ENCODE assay signal across 20 cellular contexts in genomic region chr20:22815206-22815551, GRCh38.
A peak's percentile ranks its signal among the peaks of the same experiment; 100 is the strongest.
DNase-seq lines count a peak whose midpoint lies in the region; ATAC-seq and TF ChIP-seq lines count a peak whose summit lies in the region.
"Had no signal": no experiment of that assay in that cellular context is flagged by ENCODE, and none has a peak within 500 bp of the region (broad histone marks: within the 10 kb centered on the region; RNA-seq: fewer than 3 reads in every experiment).

No MANE protein-coding gene starts in this region.

- H3K79me2 ChIP-seq in HCT116 (ENCODE audit: insufficient read depth, low read length) (no peaks in the 10 kb centered on the region), hepatocyte (no peaks in the 10 kb centered on the region)

- TF ChIP-seq CTCF in HCT116 (IDR thresholded peaks at IDR 0.05 in 2 of 3, conservative IDR thresholded peaks at IDR 0.05 in 1 of 3; ENCODE audit: borderline replicate concordance in 1 of 3, insufficient read depth in 1 of 3, low read depth in 2 of 3, low read length in 2 of 3) (no peak), hepatocyte (IDR thresholded peaks at IDR 0.05; ENCODE audit: poor library complexity) (no peak), osteocyte (IDR thresholded peaks at IDR 0.05) (no peak)

- H3K9me3 ChIP-seq in HCT116 (ENCODE audit: control insufficient read depth in 1 of 2, insufficient read depth in 1 of 2, low read depth in 1 of 2, low read length in 2 of 2) = no peaks in the 10 kb centered on the region
- no peaks in the 10 kb centered on the region for H3K9me3 ChIP-seq in hepatocyte (ENCODE audit: low read depth)
- H3K9me3 ChIP-seq: BLaER1, Caco-2 had no signal

- H3K36me3 Mint-ChIP-seq in osteocyte (ENCODE audit: unreplicated experiment) = no peaks in the 10 kb centered on the region
- no peaks in the 10 kb centered on the region for H3K36me3 Mint-ChIP-seq in activated CD8-positive, alpha-beta memory T cell treated with anti-CD3 and anti-CD28 coated beads, Interleukin-2, amount 10 ng/mL, durations not matched to agents 7 days and 5 days
- H3K36me3 Mint-ChIP-seq in stimulated activated naive B cell treated with anti-CD40 and anti-IgM and Interleukin-4, amounts not matched to agents 10 μg/mL and 1 μg/mL and 100 μg/mL, for 72 hours = no peaks in the 10 kb centered on the region
- H3K36me3 Mint-ChIP-seq: CD4-positive, CD25-positive, alpha-beta regulatory T cell; CD8-positive, alpha-beta T cell had no signal

- H3K4me2 ChIP-seq in HCT116 (ENCODE audit: low read length) (no peak overlapping the region), hepatocyte (no peak overlapping the region)
- H3K4me2 ChIP-seq: BLaER1 had no signal

- CTCF ChIA-PET in HCT116 (lab: Charles Lee) = no interaction called here
- CTCF ChIA-PET in activated CD8-positive, alpha-beta memory T cell treated with anti-CD3 and anti-CD28 coated beads, Interleukin-2, amount 10 ng/mL, durations not matched to agents 7 days and 5 days (lab: Charles Lee) = no interaction called here

- DNase-seq in HCT116 (ENCODE audit: low read depth, low spot score) (no peak), hepatocyte (ENCODE audit: low spot score) (no peak), osteocyte (ENCODE audit: extremely low spot score, unreplicated experiment) (peak; percentile 36)
- no peak for DNase-seq in activated CD8-positive, alpha-beta memory T cell treated with anti-CD3 and anti-CD28 coated beads, Interleukin-2, amount 10 ng/mL, durations not matched to agents 7 days and 5 days
- DNase-seq in stimulated activated naive B cell treated with anti-CD40 and anti-IgM and Interleukin-4, amounts not matched to agents 10 μg/mL and 1 μg/mL and 100 μg/mL, for 72 hours = no peak
- DNase-seq: Caco-2; CD4-positive, CD25-positive, alpha-beta regulatory T cell; CD8-positive, alpha-beta T cell; DMS 273 treated with DMSO at 0.1 percent for 48 hours; DMS79; EL; GDM1; GM23248; H9; HFFc6 had no signal

- no peaks in the 10 kb centered on the region for H3K27me3 Mint-ChIP-seq in osteocyte (ENCODE audit: unreplicated experiment)
- H3K27me3 Mint-ChIP-seq in activated CD8-positive, alpha-beta memory T cell treated with anti-CD3 and anti-CD28 coated beads, Interleukin-2, amount 10 ng/mL, durations not matched to agents 7 days and 5 days = no peaks in the 10 kb centered on the region
- peaks cover 11 to 13% of the 10 kb centered on the region in 2 donors for H3K27me3 Mint-ChIP-seq in stimulated activated naive B cell treated with anti-CD40 and anti-IgM and Interleukin-4, amounts not matched to agents 10 μg/mL and 1 μg/mL and 100 μg/mL, for 72 hours
- H3K27me3 Mint-ChIP-seq: B cell had no signal

- WGBS in hepatocyte (ENCODE audit: low lambda C conversion rate, missing lambda C conversion rate) = 67% methylated on average over 5 of the region's 5 CpGs

- no peak for TF ChIP-seq POLR2A in HCT116 (IDR thresholded peaks at IDR 0.05; ENCODE audit: borderline replicate concordance, extremely low read depth, insufficient read depth, insufficient read length)

- H3K9ac ChIP-seq in HCT116 (ENCODE audit: low read length) = no peak overlapping the region
- H3K9ac ChIP-seq: BLaER1, GM23248 had no signal

- H3K36me3 ChIP-seq in HCT116 (ENCODE audit: control insufficient read depth in 1 of 2, insufficient read depth in 2 of 2, low read length in 2 of 2) (no peaks in the 10 kb centered on the region), hepatocyte (replicated peaks; ENCODE audit: insufficient read depth, low read depth) (no peaks in the 10 kb centered on the region)
- H3K36me3 ChIP-seq: BLaER1 had no signal

- no peaks in the 10 kb centered on the region for H3K9me2 ChIP-seq in HCT116 (ENCODE audit: insufficient read depth)
- no peaks in the 10 kb centered on the region for H3K9me2 ChIP-seq in hepatocyte (replicated peaks; ENCODE audit: insufficient read depth)

- POLR2A ChIA-PET in HCT116 (lab: Charles Lee) = no interaction called here

- RAD21 ChIA-PET in HCT116 (lab: Charles Lee; ENCODE audit: low non-redundant PET in 1 of 2, low total read pairs in 2 of 2, uncharacterized antibody in 2 of 2, unreplicated experiment in 2 of 2) = no interaction called here

- peak; percentile 62 for ATAC-seq in HCT116
- no peak for ATAC-seq in HG03025 (IDR thresholded peaks at IDR 0.05; ENCODE audit: low FRiP score, unreplicated experiment)
- ATAC-seq in activated CD8-positive, alpha-beta memory T cell treated with anti-CD3 and anti-CD28 coated beads, Interleukin-2, amount 10 ng/mL, durations not matched to agents 7 days and 5 days = no peak
- no peak for ATAC-seq in stimulated activated naive B cell treated with anti-CD40 and anti-IgM and Interleukin-4, amounts not matched to agents 10 μg/mL and 1 μg/mL and 100 μg/mL, for 72 hours (replicated peaks)
- ATAC-seq: CD8-positive, alpha-beta T cell; GM12878 had no signal

- H3K4me1 Mint-ChIP-seq in osteocyte (ENCODE audit: unreplicated experiment) = peaks cover 27% of the 10 kb centered on the region
- H3K4me1 Mint-ChIP-seq in activated CD8-positive, alpha-beta memory T cell treated with anti-CD3 and anti-CD28 coated beads, Interleukin-2, amount 10 ng/mL, durations not matched to agents 7 days and 5 days = no peaks in the 10 kb centered on the region
- H3K4me1 Mint-ChIP-seq in stimulated activated naive B cell treated with anti-CD40 and anti-IgM and Interleukin-4, amounts not matched to agents 10 μg/mL and 1 μg/mL and 100 μg/mL, for 72 hours = no peaks in the 10 kb centered on the region
- H3K4me1 Mint-ChIP-seq: B cell; CD4-positive, CD25-positive, alpha-beta regulatory T cell had no signal

- no peaks in the 10 kb centered on the region for H3K9me3 Mint-ChIP-seq in osteocyte (ENCODE audit: unreplicated experiment)
- no peaks in the 10 kb centered on the region for H3K9me3 Mint-ChIP-seq in activated CD8-positive, alpha-beta memory T cell treated with anti-CD3 and anti-CD28 coated beads, Interleukin-2, amount 10 ng/mL, durations not matched to agents 7 days and 5 days (ENCODE audit: low read depth)
- H3K9me3 Mint-ChIP-seq in stimulated activated naive B cell treated with anti-CD40 and anti-IgM and Interleukin-4, amounts not matched to agents 10 μg/mL and 1 μg/mL and 100 μg/mL, for 72 hours = no peaks in the 10 kb centered on the region
- H3K9me3 Mint-ChIP-seq: CD4-positive, CD25-positive, alpha-beta regulatory T cell; CD8-positive, alpha-beta T cell had no signal

- H3K27ac Mint-ChIP-seq in osteocyte (ENCODE audit: unreplicated experiment) = no peak overlapping the region
- H3K27ac Mint-ChIP-seq in activated CD8-positive, alpha-beta memory T cell treated with anti-CD3 and anti-CD28 coated beads, Interleukin-2, amount 10 ng/mL, durations not matched to agents 7 days and 5 days = no peak overlapping the region
- no peak overlapping the region for H3K27ac Mint-ChIP-seq in stimulated activated naive B cell treated with anti-CD40 and anti-IgM and Interleukin-4, amounts not matched to agents 10 μg/mL and 1 μg/mL and 100 μg/mL, for 72 hours
- H3K27ac Mint-ChIP-seq: B cell; CD8-positive, alpha-beta T cell; H9; HFFc6 had no signal

- H3K4me3 ChIP-seq in HCT116 (replicated peaks in 1 of 2; ENCODE audit: low read depth in 1 of 2, low read length in 2 of 2) = no peak overlapping the region
- no peak overlapping the region for H3K4me3 ChIP-seq in hepatocyte
- H3K4me3 ChIP-seq: BLaER1, GM12878, GM23248 had no signal

- intact Hi-C loops in HCT116 (cut with micrococcal nuclease) = no loop called here

- TF ChIP-seq RAD21 in HCT116 (IDR thresholded peaks at IDR 0.05; ENCODE audit: low read depth) = no peak

- H4K20me1 ChIP-seq in HCT116 (ENCODE audit: insufficient read depth) (no peaks in the 10 kb centered on the region), hepatocyte (ENCODE audit: insufficient read depth, poor library complexity, severe bottlenecking) (no peaks in the 10 kb centered on the region)
- H4K20me1 ChIP-seq: BLaER1 had no signal

- no TSS peak for BruUV-seq in HCT116 (replicated peaks; lab: Mats Ljungman, UMichigan)

- H3K27ac ChIP-seq in HCT116 (ENCODE audit: low read depth, low read length) = no peak overlapping the region
- peak overlapping the region; percentile 9 for H3K27ac ChIP-seq in hepatocyte
- H3K27ac ChIP-seq: BLaER1, C4-2B, GM23248 had no signal

- H3K27me3 ChIP-seq in HCT116 (ENCODE audit: insufficient read depth, low read length) (peaks cover 9% of the 10 kb centered on the region; the same call in 1 of the 2 replicates), hepatocyte (no peaks in the 10 kb centered on the region)
- H3K27me3 ChIP-seq: BLaER1 had no signal

- H3K4me1 ChIP-seq in HCT116 (ENCODE audit: control insufficient read depth in 1 of 2, insufficient read depth in 2 of 2, low read length in 2 of 2) (no peaks in the 10 kb centered on the region), hepatocyte (ENCODE audit: insufficient read depth) (peaks cover 14% of the 10 kb centered on the region)
- H3K4me1 ChIP-seq: BLaER1, Caco-2 had no signal

- H2AFZ ChIP-seq in HCT116 (ENCODE audit: low read depth, low read length, poor library complexity, severe bottlenecking) = no peak overlapping the region
- no peak overlapping the region for H2AFZ ChIP-seq in hepatocyte
- H2AFZ ChIP-seq: GM23248 had no signal

- H3K4me3 Mint-ChIP-seq in osteocyte (ENCODE audit: unreplicated experiment) = no peak overlapping the region
- H3K4me3 Mint-ChIP-seq in activated CD8-positive, alpha-beta memory T cell treated with anti-CD3 and anti-CD28 coated beads, Interleukin-2, amount 10 ng/mL, durations not matched to agents 7 days and 5 days = no peak overlapping the region
- no peak overlapping the region for H3K4me3 Mint-ChIP-seq in stimulated activated naive B cell treated with anti-CD40 and anti-IgM and Interleukin-4, amounts not matched to agents 10 μg/mL and 1 μg/mL and 100 μg/mL, for 72 hours
- H3K4me3 Mint-ChIP-seq: B cell; CD4-positive, CD25-positive, alpha-beta regulatory T cell; CD8-positive, alpha-beta T cell; H9; HFFc6 had no signal

TF ChIP-seq in HCT116, 20 proteins besides CTCF, POLR2A, EP300 and RAD21 (continues in another document):
- TF ChIP-seq YY1 (IDR thresholded peaks at IDR 0.05; ENCODE audit: extremely low read depth, insufficient replicate concordance, low read depth, low read length) = no peak
- TF ChIP-seq ZNF274 (IDR thresholded peaks at IDR 0.05; ENCODE audit: low read depth, low read length) = no peak
- no peak for TF ChIP-seq EZH2 (IDR thresholded peaks at IDR 0.05)
- no peak for TF ChIP-seq SRF (IDR thresholded peaks at IDR 0.05; ENCODE audit: low read depth)
- TF ChIP-seq SIN3A (IDR thresholded peaks at IDR 0.05; ENCODE audit: low read depth) = no peak
- TF ChIP-seq ZFX (IDR thresholded peaks at IDR 0.05) = no peak
- no peak for TF ChIP-seq EGR1 (IDR thresholded peaks at IDR 0.05; ENCODE audit: low read depth)
- TF ChIP-seq TCF7L2 (IDR thresholded peaks at IDR 0.05; ENCODE audit: borderline replicate concordance, extremely low read depth, insufficient read depth, insufficient read length) = no peak
- TF ChIP-seq SP1 (IDR thresholded peaks at IDR 0.05; ENCODE audit: low read depth) = no peak
